Comparison of ENCODE assay signal across 12 cellular contexts in genomic region chr3:32249184-32249782, GRCh38. TPM values are rescaled to one million over a fixed set of nuclear protein-coding genes. Genes with fewer than 3 reads are reported as not detected.
DNase-seq lines count a peak whose midpoint lies in the region; ATAC-seq and TF ChIP-seq lines count a peak whose summit lies in the region.
"Had no signal": no experiment of that assay in that cellular context is flagged by ENCODE, and none has a peak within 500 bp of the region (broad histone marks: within the 10 kb centered on the region; RNA-seq: fewer than 3 reads in every experiment).

No MANE protein-coding gene starts in this region.

- no peak overlapping the region for H2AK5ac ChIP-seq in neuronal stem cell (ENCODE audit: low read depth, low read length)

- no peak overlapping the region for H3K18ac ChIP-seq in neuronal stem cell (ENCODE audit: low read length)

- H3K79me1 ChIP-seq in neuronal stem cell (ENCODE audit: low read depth, low read length), result no peaks in the 10 kb centered on the region

- H3K9me3 ChIP-seq in skeletal muscle satellite cell (replicated peaks; ENCODE audit: low read length) (no peaks in the 10 kb centered on the region), neuronal stem cell (replicated peaks in 1 of 2; ENCODE audit: control insufficient read depth in 2 of 2, insufficient read depth in 1 of 2, low read depth in 1 of 2, low read length in 2 of 2) (no peaks in the 10 kb centered on the region)

- H3K9ac ChIP-seq in skeletal muscle satellite cell (ENCODE audit: low read depth, low read length) (no peak overlapping the region), neuronal stem cell (ENCODE audit: low read depth, low read length, poor library complexity) (no peak overlapping the region)

- H3K4ac ChIP-seq in neuronal stem cell (ENCODE audit: low read length), result no peak overlapping the region

- H2BK12ac ChIP-seq in neuronal stem cell (ENCODE audit: low read length), result no peak overlapping the region

- no peak overlapping the region for H4K8ac ChIP-seq in neuronal stem cell (ENCODE audit: low read depth, low read length)

- H3K4me3 ChIP-seq in epithelial cell of proximal tubule (ENCODE audit: low read depth, low read length), result no peak overlapping the region
- no peak overlapping the region for H3K4me3 ChIP-seq in skeletal muscle satellite cell (ENCODE audit: low read length)
- H3K4me3 ChIP-seq in neuronal stem cell (ENCODE audit: low read length in 2 of 2), result no peak overlapping the region

- no peak for TF ChIP-seq CTCF in RWPE1 (conservative IDR thresholded peaks at IDR 0.05; ENCODE audit: low read depth)
- TF ChIP-seq CTCF in epithelial cell of proximal tubule (conservative IDR thresholded peaks at IDR 0.05; ENCODE audit: low read depth, low read length), result no peak

- CTCF ChIA-PET in RWPE1 (lab: Yijun Ruan, JAX), result no interaction called here

- H3K27me3 ChIP-seq in skeletal muscle satellite cell (ENCODE audit: control insufficient read depth, insufficient read depth, low read length) (no peaks in the 10 kb centered on the region), neuronal stem cell (ENCODE audit: control insufficient read depth in 3 of 3, insufficient read depth in 3 of 3, low read depth in 1 of 3, low read length in 3 of 3) (no peaks in the 10 kb centered on the region)

- no peak overlapping the region for H3K23ac ChIP-seq in neuronal stem cell (ENCODE audit: low read depth, low read length, poor library complexity)

- H2AFZ ChIP-seq in neuronal stem cell (ENCODE audit: low read length), result no peak overlapping the region

- no peak overlapping the region for H2BK120ac ChIP-seq in neuronal stem cell (ENCODE audit: low read depth, low read length)

- no peaks in the 10 kb centered on the region for H3K36me3 ChIP-seq in skeletal muscle satellite cell (ENCODE audit: insufficient read depth, low read length)
- no peaks in the 10 kb centered on the region for H3K36me3 ChIP-seq in neuronal stem cell (replicated peaks in 1 of 2; ENCODE audit: control insufficient read depth in 2 of 2, insufficient read depth in 2 of 2, low read length in 2 of 2)

- WGBS in neuronal stem cell (ENCODE audit: extremely low coverage in 2 of 2, insufficient read length in 2 of 2, insufficient replicate concordance in 1 of 2), 2 donors, result no CpG with 5 or more reads among the region's 4 CpGs

- DNase-seq in SKM-1 treated with dmso at 0.1 percent for 144 hours (lab: John Stamatoyannopoulos, UW; ENCODE audit: unreplicated experiment), result peak; percentile 47
- no peak for DNase-seq in SKM-1 (lab: John Stamatoyannopoulos, UW; ENCODE audit: unreplicated experiment)
- DNase-seq in RWPE1 (ENCODE audit: low spot score), result peak; percentile 57
- DNase-seq in epithelial cell of proximal tubule (ENCODE audit: low read depth), result peak; percentile 85
- no peak for DNase-seq in neuronal stem cell (ENCODE audit: low spot score)
- DNase-seq: 8988T, H7, Karpas-422, naive B cell had no signal

- H2BK15ac ChIP-seq in neuronal stem cell (ENCODE audit: low read length), result no peak overlapping the region

- H4K91ac ChIP-seq in neuronal stem cell (ENCODE audit: low read depth, low read length, poor library complexity), result no peak overlapping the region

- ATAC-seq in HG03097 (IDR thresholded peaks at IDR 0.05; ENCODE audit: low FRiP score, unreplicated experiment) (no peak), GM18861 (IDR thresholded peaks at IDR 0.05; ENCODE audit: unreplicated experiment) (no peak)

- POLR2A ChIA-PET in RWPE1 (lab: Yijun Ruan, JAX; ENCODE audit: low non-redundant PET), result no interaction called here

- no peak overlapping the region for H2BK5ac ChIP-seq in neuronal stem cell (ENCODE audit: low read length)

- peaks cover 33% of the 10 kb centered on the region for H3K4me1 ChIP-seq in skeletal muscle satellite cell (ENCODE audit: control insufficient read depth, insufficient read depth, low read length)
- H3K4me1 ChIP-seq in neuronal stem cell (ENCODE audit: control insufficient read depth in 2 of 2, insufficient read depth in 1 of 2, low read depth in 1 of 2, low read length in 2 of 2), result peaks cover 0 to 2% of the 10 kb centered on the region in 2 donors

- H3K27ac ChIP-seq in RWPE1 (peak overlapping the region; percentile 66), neuronal stem cell (replicated peaks; ENCODE audit: low read length) (no peak overlapping the region)

- H3K4me2 ChIP-seq in skeletal muscle satellite cell (ENCODE audit: low read length) (peak overlapping the region; percentile 38), neuronal stem cell (ENCODE audit: insufficient read depth, low read length, poor library complexity, severe bottlenecking) (no peak overlapping the region)

- H3K14ac ChIP-seq in neuronal stem cell (ENCODE audit: low read length), result no peak overlapping the region

RNA-seq across cellular contexts. Expression of gene CMTM8, which starts 10.8 kb away (rescaled TPM):
- total RNA-seq in epithelial cell of proximal tubule, result 8.8 and 9.2 TPM in 2 replicates
- total RNA-seq in skeletal muscle satellite cell (2012; rRNA removed), result 0.87 and 1.3 TPM in 2 replicates
- 16.9 TPM for polyA plus RNA-seq in neuronal stem cell (2013, experiment 1 of 2)
- 17.6 TPM for polyA plus RNA-seq in neuronal stem cell (2013, experiment 2 of 2)

Comparison
In these comparisons a context has a peak if more than half of its experiments do, and no peak if none do; other contexts are left out.
1. DNase-seq: peak in SKM-1 treated with dmso at 0.1 percent for 144 hours (single experiment), RWPE1 (single experiment) and epithelial cell of proximal tubule (single experiment); none in SKM-1 (single experiment) and neuronal stem cell (single experiment).